ENCODE assay signal across 17 cellular contexts in the genomic region with DNA sequence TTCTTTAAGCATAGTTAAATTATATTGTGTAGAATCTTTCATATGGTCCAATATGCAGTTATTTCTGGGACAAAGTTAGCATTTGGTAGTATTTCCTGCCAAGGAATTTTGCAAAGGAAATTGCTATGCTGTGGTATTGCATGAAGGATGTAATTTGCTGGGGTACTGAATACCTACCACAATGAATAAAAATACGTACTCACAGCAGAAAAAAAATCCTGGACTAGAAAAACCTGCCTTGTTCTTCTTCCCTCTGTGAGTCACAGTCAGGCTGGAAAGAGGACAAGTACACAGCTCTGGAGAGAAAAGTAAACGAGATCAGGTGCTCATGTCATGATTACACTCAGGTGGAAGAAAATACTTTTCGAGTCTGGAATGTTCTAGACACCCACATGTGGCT.
DNase-seq lines count a peak whose midpoint lies in the region; ATAC-seq and TF ChIP-seq lines count a peak whose summit lies in the region.
"Had no signal": no experiment of that assay in that cellular context is flagged by ENCODE, and none has a peak within 500 bp of the region (broad histone marks: within the 10 kb centered on the region; RNA-seq: fewer than 3 reads in every experiment).

No MANE protein-coding gene starts in this region.

- intact Hi-C loops in prostate gland (cut with DNase I): no loop called here
- intact Hi-C loops in activated CD4-positive, alpha-beta memory T cell treated with anti-CD3 and anti-CD28 coated beads for 36 hours (cut with micrococcal nuclease): loop anchor here (10.0 kb wide), 1 partner anchor 562 kb away; no protein-coding TSS in a partner anchor

- DNase-seq in DMS53 treated with DMSO at 0.1 percent for 48 hours (lab: John Stamatoyannopoulos, UW; ENCODE audit: unreplicated experiment) (peak; percentile 93), RWPE2 (ENCODE audit: low spot score) (no peak), fibroblast of gingiva (ENCODE audit: low read depth) (peak; percentile 65), prostate gland (ENCODE audit: low spot score) (peak; percentile 46), HCEC 1CT (no peak), smooth muscle cell (lab: John Stamatoyannopoulos, UW; ENCODE audit: unreplicated experiment) (no peak), COLO668 (lab: John Stamatoyannopoulos, UW; ENCODE audit: unreplicated experiment) (no peak)
- no peak for DNase-seq in activated CD4-positive, alpha-beta memory T cell treated with anti-CD3 and anti-CD28 coated beads for 36 hours
- DNase-seq: activated CD4-positive, CD25-positive, alpha-beta regulatory T cell; activated CD8-positive, alpha-beta memory T cell treated with anti-CD3 and anti-CD28 coated beads, Interleukin-2, amount 10 ng/mL, durations not matched to agents 7 days and 5 days; activated naive CD4-positive, alpha-beta T cell treated with anti-CD3 and anti-CD28 coated beads, Interleukin-2, amount 50 U/mL, for 16 hours; NCI-H1105; NCI-H446; OCI-M1; testis had no signal

- no peak for TF ChIP-seq POLR2A in prostate gland (IDR thresholded peaks at IDR 0.05)

- H3K27ac Mint-ChIP-seq in activated CD4-positive, alpha-beta memory T cell treated with anti-CD3 and anti-CD28 coated beads for 36 hours: no peak overlapping the region
- H3K27ac Mint-ChIP-seq: activated CD8-positive, alpha-beta memory T cell treated with anti-CD3 and anti-CD28 coated beads, Interleukin-2, amount 10 ng/mL, durations not matched to agents 7 days and 5 days; IgD-negative memory B cell had no signal

- H3K4me1 ChIP-seq in RWPE2 (ENCODE audit: insufficient read depth, poor library complexity, severe bottlenecking) (no peaks in the 10 kb centered on the region), prostate gland (replicated peaks) (no peaks in the 10 kb centered on the region), smooth muscle cell (ENCODE audit: low read depth) (no peaks in the 10 kb centered on the region)
- H3K4me1 ChIP-seq: testis had no signal

- no peak overlapping the region for H2AFZ ChIP-seq in smooth muscle cell (ENCODE audit: low read depth)

- H3K27ac ChIP-seq in RWPE2 (ENCODE audit: poor library complexity, severe bottlenecking) (no peak overlapping the region), prostate gland (no peak overlapping the region), smooth muscle cell (ENCODE audit: low read depth) (no peak overlapping the region)
- H3K27ac ChIP-seq: C4-2B, testis had no signal

- H3K9me3 ChIP-seq in RWPE2 (ENCODE audit: severe bottlenecking): no peaks in the 10 kb centered on the region
- H3K9me3 ChIP-seq in prostate gland: no peaks in the 10 kb centered on the region
- no peaks in the 10 kb centered on the region for H3K9me3 ChIP-seq in smooth muscle cell (replicated peaks; ENCODE audit: low read depth)
- H3K9me3 ChIP-seq: testis had no signal

- H3K27me3 Mint-ChIP-seq in activated CD4-positive, alpha-beta memory T cell treated with anti-CD3 and anti-CD28 coated beads for 36 hours: peaks cover 10% of the 10 kb centered on the region

- no peak overlapping the region for H3K4me2 ChIP-seq in smooth muscle cell

- no peaks in the 10 kb centered on the region for H3F3A ChIP-seq in smooth muscle cell (ENCODE audit: low read depth)

- H4K20me1 ChIP-seq in smooth muscle cell (ENCODE audit: low read depth): no peaks in the 10 kb centered on the region

- no peaks in the 10 kb centered on the region for H3K9me3 Mint-ChIP-seq in activated CD4-positive, alpha-beta memory T cell treated with anti-CD3 and anti-CD28 coated beads for 36 hours
- H3K9me3 Mint-ChIP-seq: IgD-negative memory B cell had no signal

- no peak overlapping the region for H3K4me3 Mint-ChIP-seq in activated CD4-positive, alpha-beta memory T cell treated with anti-CD3 and anti-CD28 coated beads for 36 hours
- H3K4me3 Mint-ChIP-seq: activated CD8-positive, alpha-beta memory T cell treated with anti-CD3 and anti-CD28 coated beads, Interleukin-2, amount 10 ng/mL, durations not matched to agents 7 days and 5 days; IgD-negative memory B cell had no signal

- TF ChIP-seq CTCF in RWPE2 (IDR thresholded peaks at IDR 0.05; ENCODE audit: poor library complexity, severe bottlenecking) (no peak), prostate gland (IDR thresholded peaks at IDR 0.05) (no peak), smooth muscle cell (IDR thresholded peaks at IDR 0.05; ENCODE audit: borderline replicate concordance, insufficient read depth, poor library complexity, severe bottlenecking) (no peak)

- no peaks in the 10 kb centered on the region for H3K4me1 Mint-ChIP-seq in activated CD4-positive, alpha-beta memory T cell treated with anti-CD3 and anti-CD28 coated beads for 36 hours (ENCODE audit: low read depth)
- H3K4me1 Mint-ChIP-seq: activated CD8-positive, alpha-beta memory T cell treated with anti-CD3 and anti-CD28 coated beads, Interleukin-2, amount 10 ng/mL, durations not matched to agents 7 days and 5 days had no signal

- H3K36me3 ChIP-seq in RWPE2 (ENCODE audit: low read depth) (no peaks in the 10 kb centered on the region), prostate gland (no peaks in the 10 kb centered on the region), smooth muscle cell (ENCODE audit: low read depth) (no peaks in the 10 kb centered on the region)

- POLR2A ChIA-PET in activated CD4-positive, alpha-beta memory T cell treated with anti-CD3 and anti-CD28 coated beads for 36 hours (lab: Charles Lee): no interaction called here

- no peaks in the 10 kb centered on the region for H3K36me3 Mint-ChIP-seq in activated CD4-positive, alpha-beta memory T cell treated with anti-CD3 and anti-CD28 coated beads for 36 hours
- H3K36me3 Mint-ChIP-seq: activated CD8-positive, alpha-beta memory T cell treated with anti-CD3 and anti-CD28 coated beads, Interleukin-2, amount 10 ng/mL, durations not matched to agents 7 days and 5 days; IgD-negative memory B cell had no signal

- WGBS in prostate gland: 18% methylated on average over 3 of the region's 3 CpGs
- WGBS in smooth muscle cell (ENCODE audit: low lambda C conversion rate): 70% methylated on average over 3 of the region's 3 CpGs

- no peak overlapping the region for H3K9ac ChIP-seq in smooth muscle cell (ENCODE audit: low read depth)

- H3K27me3 ChIP-seq in RWPE2 (ENCODE audit: insufficient read depth, poor library complexity, severe bottlenecking) (no peaks in the 10 kb centered on the region), prostate gland (replicated peaks; ENCODE audit: insufficient read depth) (no peaks in the 10 kb centered on the region), smooth muscle cell (ENCODE audit: low read depth) (peaks cover 5% of the 10 kb centered on the region)
- H3K27me3 ChIP-seq: testis had no signal

- ATAC-seq in RWPE2 (ENCODE audit: low read depth): 0 out of 3 replicates have a peak, but pooled peaks have one; percentile 41
- ATAC-seq: activated CD8-positive, alpha-beta memory T cell treated with anti-CD3 and anti-CD28 coated beads, Interleukin-2, amount 10 ng/mL, durations not matched to agents 7 days and 5 days had no signal

- H3K4me3 ChIP-seq in RWPE2 (ENCODE audit: severe bottlenecking) (no peak overlapping the region), prostate gland (no peak overlapping the region), smooth muscle cell (no peak overlapping the region)
- H3K4me3 ChIP-seq: testis had no signal

- no peaks in the 10 kb centered on the region for H3K79me2 ChIP-seq in smooth muscle cell (ENCODE audit: low read depth)

- CTCF ChIA-PET in activated CD4-positive, alpha-beta memory T cell treated with anti-CD3 and anti-CD28 coated beads for 36 hours (lab: Charles Lee): no interaction called here

Comparison
In these comparisons a context has a peak if more than half of its experiments do, and no peak if none do; other contexts are left out.
1. DNase-seq: peak in DMS53 treated with DMSO at 0.1 percent for 48 hours (single experiment), fibroblast of gingiva (single experiment) and prostate gland (single experiment); none in RWPE2 (single experiment), activated CD4-positive, alpha-beta memory T cell treated with anti-CD3 and anti-CD28 coated beads for 36 hours (single experiment), HCEC 1CT (single experiment), smooth muscle cell (single experiment) and COLO668 (single experiment).